In genomic region chr17:75036643-75037268, GRCh38 we compare ENCODE assay signal across 8 cellular contexts. TPM values are rescaled to one million over a fixed set of nuclear protein-coding genes. Genes with fewer than 3 reads are reported as not detected.
DNase-seq lines count a peak whose midpoint lies in the region; ATAC-seq and TF ChIP-seq lines count a peak whose summit lies in the region.

No MANE protein-coding gene starts in this region.

- TF ChIP-seq POLR2A in HCT116 (IDR thresholded peaks at IDR 0.05; ENCODE audit: borderline replicate concordance, extremely low read depth, insufficient read depth, insufficient read length): no peak

- H3K4me3 ChIP-seq in HCT116 (replicated peaks in 1 of 2; ENCODE audit: low read depth in 1 of 2, low read length in 2 of 2) (peak overlapping the region in 1 of 2 experiments; percentile 24; a peak in 2 of 4 replicates), ascending aorta (no peak overlapping the region)

- no peaks in the 10 kb centered on the region for H4K20me1 ChIP-seq in HCT116 (ENCODE audit: insufficient read depth)

- no TSS peak for BruUV-seq in HCT116 (replicated peaks; lab: Mats Ljungman, UMichigan)

- H3K9me3 ChIP-seq in HCT116 (ENCODE audit: control insufficient read depth in 1 of 2, insufficient read depth in 1 of 2, low read depth in 1 of 2, low read length in 2 of 2): no peaks in the 10 kb centered on the region
- H3K9me3 ChIP-seq in ascending aorta: no peaks in the 10 kb centered on the region

- H3K27ac ChIP-seq in HCT116 (ENCODE audit: low read depth, low read length) (peak overlapping the region; percentile 87), ascending aorta (peak overlapping the region; percentile 27 to 47)

- H3K4me1 ChIP-seq in HCT116 (ENCODE audit: control insufficient read depth in 1 of 2, insufficient read depth in 2 of 2, low read length in 2 of 2) (peaks cover 45 to 58% of the 10 kb centered on the region in 2 experiments), ascending aorta (peaks cover 0 to 19% of the 10 kb centered on the region in 2 donors)

- no peak for TF ChIP-seq RAD21 in HCT116 (IDR thresholded peaks at IDR 0.05; ENCODE audit: low read depth)

- intact Hi-C loops in HCT116 (cut with micrococcal nuclease): no loop called here
- intact Hi-C loops in ascending aorta (cut with DNase I): loop anchor here (10.0 kb wide), 2 partner anchors 478 to 1228 kb away; partner anchors contain the start of genes CASKIN2, TSEN54 and UBALD2

- H3K9ac ChIP-seq in HCT116 (ENCODE audit: low read length): peak overlapping the region; percentile 43

- peak overlapping the region; percentile 86 for H3K4me2 ChIP-seq in HCT116 (ENCODE audit: low read length)

- POLR2A ChIA-PET in HCT116 (lab: Charles Lee): interaction anchor here (0.6 kb wide), 1 partner anchor 87 kb away, joined by 4 read pairs; no protein-coding TSS in a partner anchor

- H3K36me3 ChIP-seq in HCT116 (ENCODE audit: control insufficient read depth in 1 of 2, insufficient read depth in 2 of 2, low read length in 2 of 2) (peaks cover 27 to 28% of the 10 kb centered on the region in 2 experiments), ascending aorta (peaks cover 31 to 39% of the 10 kb centered on the region in 2 donors)

- DNase-seq in HCT116 (ENCODE audit: low read depth, low spot score) (peak; percentile 89), T-helper 2 cell (peak; percentile 54 to 97 (median 84)), ascending aorta (ENCODE audit: low spot score in 2 of 2) (peak; percentile 57 to 90), left lobe of liver (ENCODE audit: low spot score) (peak; percentile 74), T1000 (lab: John Stamatoyannopoulos, UW) (no peak)
- peak; percentile 51 to 74 for DNase-seq in stimulated activated CD4-positive, alpha-beta T cell treated with anti-CD3 and anti-CD28 coated beads, Interleukin-4, amount 100 ng/mL, for 48 hours (ENCODE audit: low read depth in 2 of 2)

- CTCF ChIA-PET in HCT116 (lab: Charles Lee): interaction anchor here (2.9 to 3.5 kb wide), 2 partner anchors 10 to 75 kb away, joined by 12 to 31 read pairs; partner anchors contain the start of genes ATP5PD and KCTD2

- ATAC-seq in HCT116 (peak; percentile 17), left lobe of liver (peak; percentile 2), HG03159 (IDR thresholded peaks at IDR 0.05; ENCODE audit: unreplicated experiment) (no peak), HG02798 (IDR thresholded peaks at IDR 0.05; ENCODE audit: poor library complexity, unreplicated experiment) (no peak)

- RAD21 ChIA-PET in HCT116 (lab: Charles Lee; ENCODE audit: low non-redundant PET in 1 of 2, low total read pairs in 2 of 2, uncharacterized antibody in 2 of 2, unreplicated experiment in 2 of 2): interaction anchor here in 1 of 2 experiments (2.5 kb wide), 1 partner anchor 76 kb away, joined by 9 read pairs; no protein-coding TSS in a partner anchor

- H3K27me3 ChIP-seq in HCT116 (ENCODE audit: insufficient read depth, low read length): no peaks in the 10 kb centered on the region
- H3K27me3 ChIP-seq in ascending aorta: no peaks in the 10 kb centered on the region

- no peaks in the 10 kb centered on the region for H3K79me2 ChIP-seq in HCT116 (ENCODE audit: insufficient read depth, low read length)

- no peaks in the 10 kb centered on the region for H3K9me2 ChIP-seq in HCT116 (ENCODE audit: insufficient read depth)

- no peak overlapping the region for H2AFZ ChIP-seq in HCT116 (ENCODE audit: low read depth, low read length, poor library complexity, severe bottlenecking)

- no peak for TF ChIP-seq CTCF in HCT116 (IDR thresholded peaks at IDR 0.05 in 2 of 3, conservative IDR thresholded peaks at IDR 0.05 in 1 of 3; ENCODE audit: borderline replicate concordance in 1 of 3, insufficient read depth in 1 of 3, low read depth in 2 of 3, low read length in 2 of 3)
- TF ChIP-seq CTCF in ascending aorta (IDR thresholded peaks at IDR 0.05): no peak

TF ChIP-seq in HCT116, 20 proteins besides CTCF, POLR2A, EP300 and RAD21:
- TF ChIP-seq SIN3A (IDR thresholded peaks at IDR 0.05; ENCODE audit: low read depth) (0 out of 2 replicates have a peak, but pooled peaks have one; percentile 28), REST (IDR thresholded peaks at IDR 0.05; ENCODE audit: low read depth) (no peak), FOSL1 (IDR thresholded peaks at IDR 0.05; ENCODE audit: low read depth) (no peak), MAX (IDR thresholded peaks at IDR 0.05) (peak; percentile 55; the same call in 1 of the 2 replicates), YY1 (IDR thresholded peaks at IDR 0.05; ENCODE audit: extremely low read depth, insufficient replicate concordance, low read depth, low read length) (peak; percentile 6), ATF3 (IDR thresholded peaks at IDR 0.05) (no peak), JUND (IDR thresholded peaks at IDR 0.05) (no peak), ZBTB33 (IDR thresholded peaks at IDR 0.05; ENCODE audit: extremely low read depth, insufficient replicate concordance, low read length) (no peak), TCF7L2 (IDR thresholded peaks at IDR 0.05; ENCODE audit: borderline replicate concordance, extremely low read depth, insufficient read depth, insufficient read length) (peak; percentile 98), SP1 (IDR thresholded peaks at IDR 0.05; ENCODE audit: low read depth) (peak; percentile 60)

RNA-seq across cellular contexts. Expression of gene ATP5PD, which starts 10.0 kb away (rescaled TPM):
- total RNA-seq in HCT116 (2021; ENCODE audit: unreplicated experiment) (407 TPM), ascending aorta (133 TPM), left lobe of liver (177 TPM)
- polyA plus RNA-seq in HCT116 (2012): 326 and 476 TPM in 2 replicates

RNA-seq across cellular contexts. Expression of gene KCTD2, which starts 10.3 kb away (rescaled TPM):
- total RNA-seq in HCT116 (2021; ENCODE audit: unreplicated experiment) (23.3 TPM), ascending aorta (31.4 TPM), left lobe of liver (7.0 TPM)
- 17.9 and 19.0 TPM in 2 replicates for polyA plus RNA-seq in HCT116 (2012)

RNA-seq across cellular contexts. Expression of gene MRPL58, which starts 24.3 kb away (rescaled TPM):
- total RNA-seq in HCT116 (2021; ENCODE audit: unreplicated experiment) (80.5 TPM), ascending aorta (14.5 TPM), left lobe of liver (25.8 TPM)
- polyA plus RNA-seq in HCT116 (2012): 82.8 and 104 TPM in 2 replicates

RNA-seq across cellular contexts. Expression of gene CDR2L, which starts 49.3 kb away (rescaled TPM):
- total RNA-seq in HCT116 (2021; ENCODE audit: unreplicated experiment): 26.5 TPM
- 16.9 and 17.4 TPM in 2 replicates for polyA plus RNA-seq in HCT116 (2012)
- total RNA-seq in ascending aorta: 54.7 TPM
- total RNA-seq in left lobe of liver: 1.2 TPM

RNA-seq across cellular contexts. Expression of gene SLC16A5, which starts 51.0 kb away (rescaled TPM):
- 79.3 TPM for total RNA-seq in HCT116 (2021; ENCODE audit: unreplicated experiment)
- 60.1 and 73.5 TPM in 2 replicates for polyA plus RNA-seq in HCT116 (2012)
- 101 TPM for total RNA-seq in ascending aorta
- 1.2 TPM for total RNA-seq in left lobe of liver

Comparison
In these comparisons a context has a peak if more than half of its experiments do, and no peak if none do; other contexts are left out.
1. ATAC-seq: peak in HCT116 (single experiment) and left lobe of liver (single experiment); none in HG03159 (single experiment) and HG02798 (single experiment).